ENCODE assay signal across 9 cellular contexts in genomic region chr2:133264951-133265949, GRCh38.
A peak's percentile ranks its signal among the peaks of the same experiment; 100 is the strongest.
DNase-seq lines count a peak whose midpoint lies in the region; ATAC-seq and TF ChIP-seq lines count a peak whose summit lies in the region.
"Had no signal": no experiment of that assay in that cellular context is flagged by ENCODE, and none has a peak within 500 bp of the region (broad histone marks: within the 10 kb centered on the region; RNA-seq: fewer than 3 reads in every experiment).

No MANE protein-coding gene starts in this region.

- TF ChIP-seq EP300 in ovary (IDR thresholded peaks at IDR 0.05): no peak

- ATAC-seq in PC-3 (peak; percentile 73), HG03432 (IDR thresholded peaks at IDR 0.05; ENCODE audit: unreplicated experiment) (no peak), GM21367 (IDR thresholded peaks at IDR 0.05; ENCODE audit: unreplicated experiment) (no peak)

- peak overlapping the region; percentile 38 for H3K27ac ChIP-seq in PC-3 (ENCODE audit: low read length)
- H3K27ac ChIP-seq in ovary: no peak overlapping the region

- no peaks in the 10 kb centered on the region for H4K20me1 ChIP-seq in PC-3 (ENCODE audit: low read length)

- H3K9me3 ChIP-seq in PC-3 (ENCODE audit: low read length) (no peaks in the 10 kb centered on the region), ovary (no peaks in the 10 kb centered on the region)

- no peaks in the 10 kb centered on the region for H3K79me2 ChIP-seq in PC-3 (ENCODE audit: low read length)

- peaks cover 4% of the 10 kb centered on the region for H3K4me1 Mint-ChIP-seq in glutamatergic neuron (ENCODE audit: low read depth, unreplicated experiment)

- POLR2A ChIA-PET in PC-3 (lab: Charles Lee; ENCODE audit: unreplicated experiment): no interaction called here

- H3K27me3 Mint-ChIP-seq in glutamatergic neuron (ENCODE audit: unreplicated experiment): peaks cover 7% of the 10 kb centered on the region

- H3K36me3 ChIP-seq in PC-3 (ENCODE audit: low read depth, low read length): no peaks in the 10 kb centered on the region
- H3K36me3 ChIP-seq in ovary: no peaks in the 10 kb centered on the region

- peak overlapping the region; percentile 87 for H3K4me3 Mint-ChIP-seq in glutamatergic neuron (ENCODE audit: unreplicated experiment)

- 26 to 38% (median 29%) methylated on average over 16 to 26 of the region's 26 CpGs for WGBS in ovary, 3 donors

- no peak for TF ChIP-seq POLR2A in ovary (IDR thresholded peaks at IDR 0.05)

- no peaks in the 10 kb centered on the region for H3F3A ChIP-seq in PC-3 (ENCODE audit: low read length, unreplicated experiment)

- H3K27me3 ChIP-seq in PC-3 (ENCODE audit: low read length) (no peaks in the 10 kb centered on the region), ovary (no peaks in the 10 kb centered on the region)

- H3K27ac Mint-ChIP-seq in glutamatergic neuron (ENCODE audit: unreplicated experiment): no peak overlapping the region

- H3K9ac ChIP-seq in PC-3 (ENCODE audit: low read length): peak overlapping the region; percentile 49

- TF ChIP-seq CTCF in PC-3 (conservative IDR thresholded peaks at IDR 0.05; ENCODE audit: low read depth, low read length): no peak
- no peak for TF ChIP-seq CTCF in glutamatergic neuron (IDR thresholded peaks at IDR 0.05; ENCODE audit: partially characterized antibody, unreplicated experiment)
- no peak for TF ChIP-seq CTCF in ovary (IDR thresholded peaks at IDR 0.05)

- peak overlapping the region; percentile 92 for H3K4me2 ChIP-seq in PC-3 (ENCODE audit: low read length)

- no TSS peak for BruUV-seq in PC-3 (replicated peaks; lab: Mats Ljungman, UMichigan)

- no peaks in the 10 kb centered on the region for H3K36me3 Mint-ChIP-seq in glutamatergic neuron (ENCODE audit: unreplicated experiment)

- no peaks in the 10 kb centered on the region for H3K9me3 Mint-ChIP-seq in glutamatergic neuron (ENCODE audit: unreplicated experiment)

- CTCF ChIA-PET in PC-3 (lab: Charles Lee): interaction anchor here (3.3 to 4.1 kb wide), 2 partner anchors 296 to 515 kb away, joined by 15 to 30 read pairs; no protein-coding TSS in a partner anchor

- peak overlapping the region; percentile 80 for H2AFZ ChIP-seq in PC-3 (ENCODE audit: low read length)

- H3K4me1 ChIP-seq in PC-3 (ENCODE audit: insufficient read depth, low read length): peaks cover 47% of the 10 kb centered on the region
- peaks cover 3% of the 10 kb centered on the region for H3K4me1 ChIP-seq in ovary (ENCODE audit: insufficient read depth)

- peak; percentile 8 for DNase-seq in ELF-1 (ENCODE audit: low read depth, low spot score)
- DNase-seq in PC-3: peak; percentile 61
- peak; percentile 32 for DNase-seq in glutamatergic neuron
- DNase-seq in ovary: peak; percentile 26 to 52 (median 44)
- DNase-seq in NCI-H446 treated with DMSO at 0.1 percent for 48 hours (lab: John Stamatoyannopoulos, UW): no peak
- no peak for DNase-seq in activated CD8-positive, alpha-beta memory T cell treated with anti-CD3 and anti-CD28 coated beads, Interleukin-2, amount 50 U/mL, for 48 hours
- DNase-seq: effector CD4-positive, alpha-beta T cell had no signal

- H3K9me2 ChIP-seq in PC-3 (replicated peaks; ENCODE audit: low read length): no peaks in the 10 kb centered on the region

- intact Hi-C loops in PC-3 (cut with micrococcal nuclease): loop anchor here (2.0 to 10.0 kb wide), 2 partner anchors 60 to 170 kb away; no protein-coding TSS in a partner anchor
- intact Hi-C loops in ovary (cut with DNase I): no loop called here

- H3K4me3 ChIP-seq in PC-3 (ENCODE audit: low read length): peak overlapping the region; percentile 76
- H3K4me3 ChIP-seq in ovary: peak overlapping the region; percentile 50

Comparison
In these comparisons a context has a peak if more than half of its experiments do, and no peak if none do; other contexts are left out.
1. DNase-seq: peak in ELF-1 (single experiment), PC-3 (single experiment), glutamatergic neuron (single experiment) and ovary (5 of 5); none in NCI-H446 treated with DMSO at 0.1 percent for 48 hours (single experiment) and activated CD8-positive, alpha-beta memory T cell treated with anti-CD3 and anti-CD28 coated beads, Interleukin-2, amount 50 U/mL, for 48 hours (single experiment).